ENCODE assay signal across 9 cellular contexts in the genomic region with DNA sequence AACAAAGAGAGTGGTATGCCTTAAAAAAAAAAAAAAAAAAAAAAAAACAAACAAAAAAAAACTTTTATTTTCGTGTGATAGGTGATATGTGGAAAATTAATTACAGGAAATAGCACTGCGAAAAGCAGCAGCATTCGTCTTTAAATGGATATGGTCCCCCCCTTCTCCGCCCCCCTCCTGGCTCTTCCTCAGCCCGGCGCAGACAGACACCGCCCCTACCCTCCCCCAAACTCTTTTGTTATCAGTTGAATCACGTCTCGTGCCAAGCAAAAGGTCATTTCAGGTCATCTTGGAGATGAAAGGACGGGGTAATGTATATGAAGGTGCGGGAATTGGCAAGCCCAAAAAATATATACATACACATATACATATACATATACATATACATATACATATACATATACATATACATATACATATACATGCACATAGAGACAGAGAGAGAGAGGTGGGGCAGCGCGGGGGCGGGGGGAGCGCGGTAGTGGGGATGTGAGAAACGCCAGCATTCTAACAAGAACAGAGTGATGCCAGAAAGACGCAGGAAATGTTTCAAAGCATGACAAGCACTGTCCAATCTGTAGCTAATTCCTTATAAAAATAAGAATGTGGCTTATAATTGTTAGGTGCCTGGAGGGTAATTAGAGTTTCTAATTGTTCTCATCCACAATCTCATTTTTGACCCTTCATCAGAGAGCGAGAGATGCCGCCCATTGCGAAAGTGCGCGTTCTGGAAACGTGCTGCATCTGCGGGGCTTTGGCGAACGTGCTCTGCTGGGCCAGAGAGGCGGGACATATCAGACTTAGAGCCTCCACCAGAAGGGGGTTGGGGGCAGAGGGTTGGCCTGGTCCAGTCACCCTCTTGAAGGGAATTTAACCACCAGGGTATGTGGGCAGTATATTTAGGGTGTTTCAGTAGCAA.
A peak's percentile ranks its signal among the peaks of the same experiment; 100 is the strongest.
DNase-seq lines count a peak whose midpoint lies in the region; ATAC-seq and TF ChIP-seq lines count a peak whose summit lies in the region.
"Had no signal": no experiment of that assay in that cellular context is flagged by ENCODE, and none has a peak within 500 bp of the region (broad histone marks: within the 10 kb centered on the region; RNA-seq: fewer than 3 reads in every experiment).

No MANE protein-coding gene starts in this region.

- no peak for TF ChIP-seq POLR2A in heart left ventricle (IDR thresholded peaks at IDR 0.05)

- peak overlapping the region; percentile 92 for H3K4me2 ChIP-seq in trophoblast cell (ENCODE audit: low read length)

- H3K36me3 ChIP-seq in SK-N-MC (ENCODE audit: insufficient read depth, low read length) (no peaks in the 10 kb centered on the region), heart left ventricle (no peaks in the 10 kb centered on the region), trophoblast cell (ENCODE audit: control insufficient read depth in 1 of 2, insufficient read depth in 2 of 2, low read length in 2 of 2) (no peaks in the 10 kb centered on the region)

- H3K23ac ChIP-seq in trophoblast cell (ENCODE audit: low read length): no peak overlapping the region

- WGBS in heart left ventricle, 4 donors: 5 to 11% (median 7%) methylated on average over 28 of the region's 28 CpGs
- no CpG with 5 or more reads among the region's 28 CpGs for WGBS in trophoblast cell (ENCODE audit: extremely low coverage, insufficient coverage, insufficient read length)

- H3K9me3 ChIP-seq in SK-N-MC (ENCODE audit: low read depth, low read length) (no peaks in the 10 kb centered on the region), heart left ventricle (no peaks in the 10 kb centered on the region), trophoblast cell (ENCODE audit: insufficient read depth, low read depth, low read length) (no peaks in the 10 kb centered on the region)

- H2BK12ac ChIP-seq in trophoblast cell (ENCODE audit: low read length): no peak overlapping the region

- DNase-seq in DMS153 treated with DMSO at 0.1 percent for 48 hours (lab: John Stamatoyannopoulos, UW; ENCODE audit: unreplicated experiment) (peak; percentile 38), SK-N-MC (ENCODE audit: low read depth, low spot score) (no peak), heart left ventricle (peak; percentile 35 to 72 (median 58)), trophoblast cell (peak in 1 of 2 donors; percentile 30), KG1 (lab: John Stamatoyannopoulos, UW) (no peak)
- DNase-seq in activated CD4-positive, alpha-beta T cell treated with anti-CD3 and anti-CD28 coated beads, Interleukin-2, amount 50 U/mL, for 48 hours: no peak
- no peak for DNase-seq in stimulated activated naive CD4-positive, alpha-beta T cell (lab: John Stamatoyannopoulos, UW)
- DNase-seq: NCI-H446 had no signal

- H3K4me3 ChIP-seq in SK-N-MC (peak overlapping the region; percentile 31; the same call in 1 of the 2 replicates), heart left ventricle (peak overlapping the region; percentile 14 to 75 (median 58)), trophoblast cell (ENCODE audit: low read depth, low read length) (no peak overlapping the region)

- H3K18ac ChIP-seq in trophoblast cell (ENCODE audit: low read length): no peak overlapping the region

- H3K4me1 ChIP-seq in heart left ventricle (peaks cover 0 to 27% (median 5%) of the 10 kb centered on the region in 12 donors), trophoblast cell (ENCODE audit: control insufficient read depth in 1 of 2, insufficient read depth in 2 of 2, low read length in 2 of 2) (peaks cover 2 to 5% of the 10 kb centered on the region in 2 experiments)

- no peak overlapping the region for H3K14ac ChIP-seq in trophoblast cell (ENCODE audit: low read length)

- no peak overlapping the region for H4K8ac ChIP-seq in trophoblast cell (ENCODE audit: low read depth, low read length)

- no peak overlapping the region for H2AFZ ChIP-seq in trophoblast cell (ENCODE audit: insufficient read depth, low read length, poor library complexity)

- no peak overlapping the region for H2BK5ac ChIP-seq in trophoblast cell (ENCODE audit: low read depth, low read length, poor library complexity)

- no peak overlapping the region for H4K12ac ChIP-seq in trophoblast cell (ENCODE audit: low read depth, low read length)

- H3K4ac ChIP-seq in trophoblast cell (ENCODE audit: low read depth, low read length): no peak overlapping the region

- peak; percentile 53 to 82 (median 74) for ATAC-seq in heart left ventricle
- ATAC-seq in GM19395 (IDR thresholded peaks at IDR 0.05; ENCODE audit: unreplicated experiment): no peak

- H2BK120ac ChIP-seq in trophoblast cell (ENCODE audit: insufficient read depth, low read length, poor library complexity): no peak overlapping the region

- no peaks in the 10 kb centered on the region for H3K27me3 ChIP-seq in heart left ventricle
- no peaks in the 10 kb centered on the region for H3K27me3 ChIP-seq in trophoblast cell (ENCODE audit: insufficient read depth, low read length)

- no peak overlapping the region for H4K91ac ChIP-seq in trophoblast cell (ENCODE audit: low read depth, low read length)

- intact Hi-C loops in heart left ventricle (cut with DNase I): loop anchor here in 3 of 10 donors (2.0 to 10.0 kb wide), 5 partner anchors 51 to 136 kb away; no protein-coding TSS in a partner anchor

- H3K27ac ChIP-seq in SK-N-MC (no peak overlapping the region), heart left ventricle (peak overlapping the region; percentile 40 to 83 (median 66)), trophoblast cell (ENCODE audit: low read depth, low read length) (no peak overlapping the region)

- H3K9ac ChIP-seq in SK-N-MC (ENCODE audit: insufficient read length) (no peak overlapping the region), trophoblast cell (ENCODE audit: low read length) (no peak overlapping the region)

- H3K79me1 ChIP-seq in trophoblast cell (ENCODE audit: low read length): peaks cover 2% of the 10 kb centered on the region

- H3K79me2 ChIP-seq in trophoblast cell (ENCODE audit: control insufficient read depth, insufficient read depth, low read length, poor library complexity): no peaks in the 10 kb centered on the region

- H2AK5ac ChIP-seq in trophoblast cell (ENCODE audit: low read length): no peak overlapping the region

- TF ChIP-seq CTCF in heart left ventricle (IDR thresholded peaks at IDR 0.05): no peak

Comparison
In these comparisons a context has a peak if more than half of its experiments do, and no peak if none do; other contexts are left out.
1. DNase-seq: peak in DMS153 treated with DMSO at 0.1 percent for 48 hours (single experiment) and heart left ventricle (5 of 5); none in SK-N-MC (single experiment), activated CD4-positive, alpha-beta T cell treated with anti-CD3 and anti-CD28 coated beads, Interleukin-2, amount 50 U/mL, for 48 hours (0 of 2), KG1 (single experiment) and stimulated activated naive CD4-positive, alpha-beta T cell (0 of 6).
2. H3K27ac ChIP-seq: peak in heart left ventricle (12 of 12); none in SK-N-MC (single experiment) and trophoblast cell (single experiment).